ENCODE assay signal across 8 cellular contexts in the genomic region with DNA sequence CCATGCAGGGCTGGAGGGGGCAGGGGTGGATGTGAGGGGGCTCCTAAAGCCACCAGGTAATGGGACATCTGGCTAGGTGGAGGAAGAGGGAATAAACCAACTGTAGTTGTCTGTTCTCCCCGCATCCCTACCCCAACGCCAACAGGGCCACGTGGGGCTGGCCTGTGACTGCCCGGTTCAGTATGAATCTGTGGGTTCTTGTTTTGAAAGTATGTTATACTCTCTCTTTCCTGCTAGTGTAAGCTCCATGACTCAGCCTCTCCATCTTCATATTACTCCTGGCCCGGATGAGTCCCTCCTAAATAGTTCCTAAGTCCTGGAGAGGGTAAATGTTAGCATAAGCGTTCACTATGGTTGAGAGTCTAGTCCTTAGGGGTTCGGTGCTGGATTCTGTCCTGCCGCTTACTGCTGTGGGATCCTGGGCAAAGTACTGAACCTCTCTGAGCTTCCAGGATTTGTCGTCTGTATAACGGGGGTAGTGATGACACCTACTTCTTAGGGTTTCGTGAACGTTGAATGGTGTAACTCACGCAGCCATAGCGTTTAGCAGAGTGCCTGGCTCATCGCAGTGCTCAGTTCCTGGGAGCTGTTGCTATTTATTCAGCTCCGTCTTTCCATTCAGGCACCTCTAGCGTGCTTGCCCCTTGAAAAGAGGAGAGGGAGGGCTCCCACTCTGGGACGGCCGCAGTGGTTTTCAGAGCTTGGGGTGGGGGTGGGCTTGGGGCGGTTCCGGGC. TPM values are rescaled to one million over a fixed set of nuclear protein-coding genes. Genes with fewer than 3 reads are reported as not detected.
DNase-seq lines count a peak whose midpoint lies in the region; ATAC-seq and TF ChIP-seq lines count a peak whose summit lies in the region.

No MANE protein-coding gene starts in this region.

- ATAC-seq in heart left ventricle (peak in 2 of 4 donors; percentile 8 to 35), lower lobe of right lung (peak; percentile 2 to 19), body of pancreas (no peak)

- peaks cover 6 to 72% (median 27%) of the 10 kb centered on the region in 9 donors for H3K27me3 ChIP-seq in heart left ventricle
- peaks cover 96% of the 10 kb centered on the region for H3K27me3 ChIP-seq in lower lobe of right lung (ENCODE audit: low read depth)
- peaks cover 0 to 22% of the 10 kb centered on the region in 2 donors for H3K27me3 ChIP-seq in body of pancreas

- H3K4me1 ChIP-seq in heart left ventricle (peaks cover 0 to 25% (median 16%) of the 10 kb centered on the region in 12 donors), lower lobe of right lung (peaks cover 22% of the 10 kb centered on the region), urinary bladder (ENCODE audit: insufficient read depth) (no peaks in the 10 kb centered on the region), body of pancreas (peaks cover 17% of the 10 kb centered on the region)

- intact Hi-C loops in heart left ventricle (cut with DNase I) (loop anchor here in 9 of 10 donors (2.0 to 10.0 kb wide), 10 partner anchors 313 to 638 kb away; no protein-coding TSS in a partner anchor), cardiac septum (cut with DNase I) (loop anchor here (2.0 to 10.0 kb wide), 3 partner anchors 316 to 638 kb away; no protein-coding TSS in a partner anchor), lower lobe of right lung (cut with DNase I) (no loop called here), body of pancreas (cut with DNase I) (no loop called here)

- TF ChIP-seq POLR2A in heart left ventricle (IDR thresholded peaks at IDR 0.05) (no peak), body of pancreas (IDR thresholded peaks at IDR 0.05) (no peak)

- H3K36me3 ChIP-seq in heart left ventricle = no peaks in the 10 kb centered on the region
- no peaks in the 10 kb centered on the region for H3K36me3 ChIP-seq in lower lobe of right lung
- H3K36me3 ChIP-seq in urinary bladder (ENCODE audit: insufficient read depth) = no peaks in the 10 kb centered on the region
- H3K36me3 ChIP-seq in body of pancreas (replicated peaks in 1 of 2; ENCODE audit: insufficient read depth in 1 of 2, low read depth in 2 of 2) = no peaks in the 10 kb centered on the region

- no peaks in the 10 kb centered on the region for H3K9me3 ChIP-seq in heart left ventricle
- H3K9me3 ChIP-seq in lower lobe of right lung = no peaks in the 10 kb centered on the region
- no peaks in the 10 kb centered on the region for H3K9me3 ChIP-seq in body of pancreas

- WGBS in heart left ventricle, 4 donors = 27 to 31% (median 30%) methylated on average over 19 to 21 of the region's 21 CpGs
- WGBS in urinary bladder = 29% methylated on average over 21 of the region's 21 CpGs
- WGBS in body of pancreas, 2 donors = 25 to 30% methylated on average over 17 to 21 of the region's 21 CpGs

- DNase-seq in heart left ventricle (no peak), cardiac septum (ENCODE audit: low spot score) (no peak), astrocyte of the hippocampus (ENCODE audit: low read depth, low spot score) (peak; percentile 69), lower lobe of right lung (no peak), mesenteric fat pad (ENCODE audit: low spot score) (no peak), NOMO-1 (lab: John Stamatoyannopoulos, UW; ENCODE audit: unreplicated experiment in 2 of 2) (no peak), body of pancreas (no peak)

- H3K4me3 ChIP-seq in heart left ventricle (peak overlapping the region in 11 of 12 donors; percentile 24 to 53 (median 45)), lower lobe of right lung (peak overlapping the region; percentile 46), urinary bladder (ENCODE audit: low read depth, low read length) (peak overlapping the region; percentile 34), body of pancreas (no peak overlapping the region)

- TF ChIP-seq CTCF in heart left ventricle (IDR thresholded peaks at IDR 0.05) (no peak), lower lobe of right lung (IDR thresholded peaks at IDR 0.05) (no peak), body of pancreas (IDR thresholded peaks at IDR 0.05) (no peak)

- H3K27ac ChIP-seq in heart left ventricle (no peak overlapping the region), lower lobe of right lung (no peak overlapping the region), urinary bladder (ENCODE audit: low read depth) (no peak overlapping the region), body of pancreas (no peak overlapping the region)

RNA-seq across cellular contexts. Expression of gene LHX2, which starts 28.8 kb away (rescaled TPM):
- total RNA-seq in heart left ventricle (1 to 10 TPM in 1 of 9 donors, under 1 TPM in 4, not detected in 4; 0.20 to 1.3 (median 0.33) TPM), cardiac septum (0.19 TPM), lower lobe of right lung (not detected), urinary bladder (not detected), mesenteric fat pad (0.80 TPM), body of pancreas (not detected)
- polyA plus RNA-seq in heart left ventricle (under 1 TPM in 1 of 2 donors, not detected in 1; 0.10 TPM), urinary bladder (not detected)

Comparison
In these comparisons a context has a peak if more than half of its experiments do, and no peak if none do; other contexts are left out.
1. H3K4me3 ChIP-seq: peak in heart left ventricle (11 of 12), lower lobe of right lung (single experiment) and urinary bladder (single experiment); none in body of pancreas (0 of 2).
2. intact Hi-C loops: an anchor here in heart left ventricle (2.0 to 10.0 kb wide) and cardiac septum (2.0 to 10.0 kb wide); none called in lower lobe of right lung and body of pancreas.